11 cellular contexts compared by ENCODE assay signal in genomic region chr21:46022551-46023107, GRCh38. TPM values are rescaled to one million over a fixed set of nuclear protein-coding genes. Genes with fewer than 3 reads are reported as not detected.
DNase-seq lines count a peak whose midpoint lies in the region; ATAC-seq and TF ChIP-seq lines count a peak whose summit lies in the region.
"Had no signal": no experiment of that assay in that cellular context is flagged by ENCODE, and none has a peak within 500 bp of the region (broad histone marks: within the 10 kb centered on the region; RNA-seq: fewer than 3 reads in every experiment).

No MANE protein-coding gene starts in this region.

- WGBS in GM23248 (ENCODE audit: low coverage in 1 of 2, low lambda C conversion rate in 2 of 2, missing lambda C conversion rate in 2 of 2), 2 experiments, result 45 to 65% methylated on average over 12 to 19 of the region's 19 CpGs
- 72 to 90% (median 88%) methylated on average over 9 to 19 of the region's 19 CpGs for WGBS in stomach, 5 donors

- peak overlapping the region; percentile 81 for H2AFZ ChIP-seq in GM23248

- peaks cover 63% of the 10 kb centered on the region for H3K27me3 Mint-ChIP-seq in stimulated activated naive CD8-positive, alpha-beta T cell treated with anti-CD3 and anti-CD28 coated beads, Interleukin-15, amount 100 ng/mL, for 72 hours

- no peak for TF ChIP-seq POLR2A in stomach (IDR thresholded peaks at IDR 0.05)

- TF ChIP-seq CTCF in left ventricle myocardium inferior (IDR thresholded peaks at IDR 0.05; ENCODE audit: borderline replicate concordance) (no peak), stomach (IDR thresholded peaks at IDR 0.05) (no peak)

- peak overlapping the region; percentile 36 for H3K4me2 ChIP-seq in GM23248 (ENCODE audit: unreplicated experiment)

- H3K27me3 ChIP-seq in GM23248 (replicated peaks; ENCODE audit: insufficient read depth) (no peaks in the 10 kb centered on the region), left ventricle myocardium inferior (ENCODE audit: low read depth) (no peaks in the 10 kb centered on the region), stomach (peaks cover 0 to 12% (median 4%) of the 10 kb centered on the region in 3 donors)

- peak overlapping the region; percentile 31; the same call in 1 of the 2 replicates for H3K9ac ChIP-seq in GM23248

- H3K4me3 Mint-ChIP-seq in stimulated activated naive CD8-positive, alpha-beta T cell treated with anti-CD3 and anti-CD28 coated beads, Interleukin-15, amount 100 ng/mL, for 72 hours, result no peak overlapping the region
- H3K4me3 Mint-ChIP-seq: activated B cell treated with CpG ODN at 0.5 μM for 24 hours had no signal

- no peak overlapping the region for H3K27ac Mint-ChIP-seq in stimulated activated naive CD8-positive, alpha-beta T cell treated with anti-CD3 and anti-CD28 coated beads, Interleukin-15, amount 100 ng/mL, for 72 hours
- H3K27ac Mint-ChIP-seq: activated B cell treated with CpG ODN at 0.5 μM for 24 hours had no signal

- ATAC-seq in stimulated activated naive CD8-positive, alpha-beta T cell treated with anti-CD3 and anti-CD28 coated beads, Interleukin-15, amount 100 ng/mL, for 72 hours, result no peak

- peak; percentile 65 for DNase-seq in GM23248
- DNase-seq in NCI-H526 (lab: John Stamatoyannopoulos, UW), result peak; percentile 43 to 76
- no peak for DNase-seq in left ventricle myocardium inferior
- DNase-seq in stomach, result no peak
- no peak for DNase-seq in stimulated activated naive CD8-positive, alpha-beta T cell treated with anti-CD3 and anti-CD28 coated beads, Interleukin-15, amount 100 ng/mL, for 72 hours
- no peak for DNase-seq in activated naive CD4-positive, alpha-beta T cell treated with Interleukin-2 at 50 U/mL for 16 hours
- DNase-seq in RPMI8226, result no peak
- DNase-seq: activated B cell treated with CpG ODN at 0.5 μM for 24 hours; activated effector memory CD4-positive, alpha-beta T cell treated with anti-CD3 and anti-CD28 coated beads, Interleukin-2, amount 50 U/mL, for 16 hours; DND-41; NCI-H2029 treated with DMSO at 0.1 percent for 48 hours had no signal

- no peaks in the 10 kb centered on the region for H3K9me3 Mint-ChIP-seq in stimulated activated naive CD8-positive, alpha-beta T cell treated with anti-CD3 and anti-CD28 coated beads, Interleukin-15, amount 100 ng/mL, for 72 hours
- H3K9me3 Mint-ChIP-seq: activated B cell treated with CpG ODN at 0.5 μM for 24 hours had no signal

- H3K9me2 ChIP-seq in GM23248 (ENCODE audit: insufficient read depth), result no peaks in the 10 kb centered on the region

- H3K4me1 Mint-ChIP-seq in stimulated activated naive CD8-positive, alpha-beta T cell treated with anti-CD3 and anti-CD28 coated beads, Interleukin-15, amount 100 ng/mL, for 72 hours, result peaks cover 21% of the 10 kb centered on the region
- H3K4me1 Mint-ChIP-seq: activated B cell treated with CpG ODN at 0.5 μM for 24 hours had no signal

- H3K27ac ChIP-seq in GM23248, result no peak overlapping the region
- H3K27ac ChIP-seq in left ventricle myocardium inferior (replicated peaks), result peak overlapping the region; percentile 72
- peak overlapping the region; percentile 14 to 82 (median 68) for H3K27ac ChIP-seq in stomach

- H3K36me3 ChIP-seq in GM23248 (ENCODE audit: low read depth) (no peaks in the 10 kb centered on the region), left ventricle myocardium inferior (no peaks in the 10 kb centered on the region), stomach (no peaks in the 10 kb centered on the region)

- in situ Hi-C loops in GM23248 (cut with MboI), result no loop called here

- H3K9me3 ChIP-seq in GM23248 (ENCODE audit: low read depth), result no peaks in the 10 kb centered on the region
- no peaks in the 10 kb centered on the region for H3K9me3 ChIP-seq in left ventricle myocardium inferior (replicated peaks)
- H3K9me3 ChIP-seq in stomach, result no peaks in the 10 kb centered on the region

- H4K20me1 ChIP-seq in GM23248 (ENCODE audit: insufficient read depth), result no peaks in the 10 kb centered on the region

- no peaks in the 10 kb centered on the region for H3K79me2 ChIP-seq in GM23248 (ENCODE audit: insufficient read depth)

- no peak for TF ChIP-seq EP300 in stomach (IDR thresholded peaks at IDR 0.05)

- intact Hi-C loops in left ventricle myocardium inferior (cut with micrococcal nuclease) (no loop called here), stomach (cut with DNase I; ENCODE audit: low total_unique reads) (no loop called here)

- peaks cover 31% of the 10 kb centered on the region for H3K4me1 ChIP-seq in GM23248 (ENCODE audit: insufficient read depth)
- no peaks in the 10 kb centered on the region for H3K4me1 ChIP-seq in left ventricle myocardium inferior
- H3K4me1 ChIP-seq in stomach, result peaks cover 0 to 47% (median 12%) of the 10 kb centered on the region in 4 donors

- peaks cover 35% of the 10 kb centered on the region for H3F3A ChIP-seq in GM23248 (ENCODE audit: insufficient read depth)

- H3K4me3 ChIP-seq in GM23248 (peak overlapping the region; percentile 51), left ventricle myocardium inferior (peak overlapping the region; percentile 22), stomach (no peak overlapping the region)

RNA-seq across cellular contexts. Expression of gene COL6A1, which starts 41.1 kb away (rescaled TPM):
- total RNA-seq in GM23248 (2014; rRNA removed; shearing (Covaris generic)), result 1,783 and 1,897 TPM in 2 replicates
- polyA plus RNA-seq in GM23248 (2016; fragmentation: Nextera tagmentation; extraction: Ambion mirVana), result 685 and 707 TPM in 2 replicates
- total RNA-seq in left ventricle myocardium inferior, result 154 TPM
- 100 to 1,000 TPM; 147 to 756 (median 342) TPM for total RNA-seq in stomach
- polyA plus RNA-seq in stomach, result 100 to 1,000 TPM in 1 of 3 donors, 10 to 100 TPM in 2; 63.2 to 174 (median 73.6) TPM

Comparison
In these comparisons a context has a peak if more than half of its experiments do, and no peak if none do; other contexts are left out.
1. DNase-seq: peak in GM23248 (single experiment) and NCI-H526 (2 of 2); none in left ventricle myocardium inferior (single experiment), stomach (single experiment), stimulated activated naive CD8-positive, alpha-beta T cell treated with anti-CD3 and anti-CD28 coated beads, Interleukin-15, amount 100 ng/mL, for 72 hours (0 of 2), activated naive CD4-positive, alpha-beta T cell treated with Interleukin-2 at 50 U/mL for 16 hours (single experiment) and RPMI8226 (single experiment).
2. H3K4me3 ChIP-seq: peak in GM23248 (single experiment) and left ventricle myocardium inferior (single experiment); none in stomach (0 of 4).